26 cellular contexts compared by ENCODE assay signal in genomic region chr4:58543465-58543864, GRCh38.
"Had no signal": no experiment of that assay in that cellular context is flagged by ENCODE, and none has a peak within 500 bp of the region (broad histone marks: within the 10 kb centered on the region; RNA-seq: fewer than 3 reads in every experiment).

No MANE protein-coding gene starts in this region.

- H3K4me1 ChIP-seq: stomach, suprapubic skin, testis, thyroid gland, tibial artery, tibial nerve, transverse colon, upper lobe of left lung, upper lobe of right lung, uterus, vagina had no signal

- DNase-seq: stimulated activated CD4-positive, alpha-beta T cell treated with anti-CD3 and anti-CD28 coated beads, Interleukin-2, amount 100 ng/mL, for 48 hours; stimulated activated CD4-positive, alpha-beta T cell treated with anti-CD3 and anti-CD28 coated beads, Interleukin-4, amount 100 ng/mL, for 1 hour; stimulated activated CD4-positive, alpha-beta T cell treated with anti-CD3 and anti-CD28 coated beads, Interleukin-4, amount 100 ng/mL, for 24 hours; stimulated activated CD4-positive, alpha-beta T cell treated with anti-CD3 and anti-CD28 coated beads, Interleukin-4, amount 100 ng/mL, for 4 hours; stimulated activated CD8-positive, alpha-beta memory T cell treated with anti-CD3 and anti-CD28 coated beads, Interleukin-4, amount 100 ng/mL, for 48 hours; stimulated activated naive B cell treated with anti-CD40 and anti-IgM and Interleukin-4, amounts not matched to agents 10 μg/mL and 1 μg/mL and 100 μg/mL, for 72 hours; stimulated activated naive CD4-positive, alpha-beta T cell; stimulated activated naive CD4-positive, alpha-beta T cell treated with Interleukin-2 at 50 U/mL for 16 hours; stimulated activated naive CD8-positive, alpha-beta T cell treated with anti-CD3 and anti-CD28 coated beads, Interleukin-15, amount 100 ng/mL, for 72 hours; stimulated activated naive CD8-positive, alpha-beta T cell treated with anti-CD3 and anti-CD28 coated beads, Interleukin-15, Interleukin-2, amounts not matched to agents 100 U/mL and 50 U/mL, for 24 hours; stomach; substantia nigra; testis; thyroid gland; tibial artery; transverse colon; trophoblast cell; upper lobe of right lung; uterus had no signal

- H3K36me3 ChIP-seq: stomach, suprapubic skin, thoracic aorta, thyroid gland, tibial artery, tibial nerve, transverse colon, upper lobe of left lung, upper lobe of right lung, uterus, vagina had no signal

- H3K9me3 ChIP-seq: stomach, suprapubic skin, testis, thoracic aorta, thyroid gland, tibial artery, tibial nerve, transverse colon, upper lobe of left lung, upper lobe of right lung, uterus, vagina had no signal

- ATAC-seq: stimulated activated effector memory CD8-positive, alpha-beta T cell treated with anti-CD3 and anti-CD28 coated beads, Interleukin-12 subunit alpha, Interleukin-12 subunit beta, amount 100 ng/mL, for 72 hours; stimulated activated memory B cell treated with anti-CD40 and anti-IgM and Interleukin-4, amounts not matched to agents 10 μg/mL and 1 μg/mL and 100 μg/mL, for 72 hours; stimulated activated naive B cell treated with anti-CD40 and anti-IgM and Interleukin-4, amounts not matched to agents 10 μg/mL and 1 μg/mL and 100 μg/mL, for 72 hours; stimulated activated naive CD8-positive, alpha-beta T cell treated with anti-CD3 and anti-CD28 coated beads, Interleukin-15, amount 100 ng/mL, for 72 hours; stimulated activated naive CD8-positive, alpha-beta T cell treated with anti-CD3 and anti-CD28 coated beads, Interleukin-15, Interleukin-2, amounts not matched to agents 100 U/mL and 50 U/mL, for 24 hours; upper lobe of right lung had no signal

- H3K27ac ChIP-seq: stomach, suprapubic skin, testis, thoracic aorta, thyroid gland, tibial artery, tibial nerve, transverse colon, upper lobe of left lung, upper lobe of right lung, uterus, vagina had no signal

- H3K4me3 ChIP-seq: stomach, suprapubic skin, testis, thoracic aorta, thyroid gland, tibial artery, tibial nerve, transverse colon, upper lobe of left lung, upper lobe of right lung, uterus, vagina had no signal

- H3K27me3 ChIP-seq: stomach, suprapubic skin, testis, thyroid gland, tibial artery, tibial nerve, transverse colon, upper lobe of left lung, upper lobe of right lung, uterus, vagina had no signal
